Comparison of ENCODE assay signal across 22 cellular contexts in genomic region chr15:27123808-27124207, GRCh38.
"Had no signal": no experiment of that assay in that cellular context is flagged by ENCODE, and none has a peak within 500 bp of the region (broad histone marks: within the 10 kb centered on the region; RNA-seq: fewer than 3 reads in every experiment).

No MANE protein-coding gene starts in this region.

- H3K27ac ChIP-seq: colonic mucosa, foreskin keratinocyte, neutrophil, psoas muscle, right lobe of liver, spleen, testis had no signal

- H3K27me3 Mint-ChIP-seq: naive thymus-derived CD4-positive, alpha-beta T cell; stimulated activated memory B cell treated with anti-CD40 and anti-IgM and Interleukin-4, amounts not matched to agents 10 μg/mL and 1 μg/mL and 100 μg/mL, for 72 hours; stimulated activated naive CD8-positive, alpha-beta T cell treated with anti-CD3 and anti-CD28 coated beads, Interleukin-15, Interleukin-2, amounts not matched to agents 100 ng/mL and 50 ng/mL, for 24 hours; type B pancreatic cell had no signal

- DNase-seq: colonic mucosa; dermis blood vessel endothelial cell; foreskin keratinocyte; immature natural killer cell; left colon; left ventricle myocardium superior; mesenchymal stem cell; naive thymus-derived CD4-positive, alpha-beta T cell; nephron progenitor cell; psoas muscle; retina; right lobe of liver; spleen; stimulated activated CD4-positive, alpha-beta T cell treated with anti-CD3 and anti-CD28 coated beads, Interleukin-15, amount 100 ng/mL, for 24 hours; stimulated activated CD4-positive, alpha-beta T cell treated with anti-CD3 and anti-CD28 coated beads, Interleukin-1b, Interleukin-23, amount 100 ng/mL, for 48 hours; stimulated activated CD4-positive, alpha-beta T cell treated with anti-CD3 and anti-CD28 coated beads, Interleukin-4, amount 100 ng/mL, for 24 hours; testis had no signal

- H3K36me3 ChIP-seq: colonic mucosa, neutrophil, right lobe of liver, spleen had no signal

- ATAC-seq: foreskin keratinocyte; left colon; left ventricle myocardium superior; naive thymus-derived CD4-positive, alpha-beta T cell; psoas muscle; right lobe of liver; stimulated activated memory B cell treated with anti-CD40 and anti-IgM and Interleukin-4, amounts not matched to agents 10 μg/mL and 1 μg/mL and 100 μg/mL, for 72 hours had no signal

- H3K9me3 Mint-ChIP-seq: nephron progenitor cell, type B pancreatic cell had no signal

- H3K4me3 ChIP-seq: colonic mucosa, lung, psoas muscle, right lobe of liver, spleen, testis had no signal

- H3K4me1 ChIP-seq: colonic mucosa, foreskin keratinocyte, psoas muscle, right lobe of liver, spleen, testis had no signal

- H3K36me3 Mint-ChIP-seq: immature natural killer cell; naive thymus-derived CD4-positive, alpha-beta T cell; stimulated activated memory B cell treated with anti-CD40 and anti-IgM and Interleukin-4, amounts not matched to agents 10 μg/mL and 1 μg/mL and 100 μg/mL, for 72 hours; type B pancreatic cell had no signal

- H3K9me3 ChIP-seq: colonic mucosa, neutrophil, psoas muscle, right lobe of liver, testis had no signal

- H3K4me1 Mint-ChIP-seq: immature natural killer cell; naive thymus-derived CD4-positive, alpha-beta T cell; nephron progenitor cell; stimulated activated memory B cell treated with anti-CD40 and anti-IgM and Interleukin-4, amounts not matched to agents 10 μg/mL and 1 μg/mL and 100 μg/mL, for 72 hours had no signal

- H3K27me3 ChIP-seq: colonic mucosa, foreskin keratinocyte, neutrophil, right lobe of liver, testis had no signal

- H3K4me3 Mint-ChIP-seq: immature natural killer cell; naive thymus-derived CD4-positive, alpha-beta T cell; nephron progenitor cell; stimulated activated memory B cell treated with anti-CD40 and anti-IgM and Interleukin-4, amounts not matched to agents 10 μg/mL and 1 μg/mL and 100 μg/mL, for 72 hours; stimulated activated naive CD8-positive, alpha-beta T cell treated with anti-CD3 and anti-CD28 coated beads, Interleukin-15, Interleukin-2, amounts not matched to agents 100 ng/mL and 50 ng/mL, for 24 hours; type B pancreatic cell had no signal

- H3K27ac Mint-ChIP-seq: immature natural killer cell; naive thymus-derived CD4-positive, alpha-beta T cell; nephron progenitor cell; stimulated activated memory B cell treated with anti-CD40 and anti-IgM and Interleukin-4, amounts not matched to agents 10 μg/mL and 1 μg/mL and 100 μg/mL, for 72 hours; stimulated activated naive CD8-positive, alpha-beta T cell treated with anti-CD3 and anti-CD28 coated beads, Interleukin-15, Interleukin-2, amounts not matched to agents 100 ng/mL and 50 ng/mL, for 24 hours; type B pancreatic cell had no signal
